Comparison of ENCODE assay signal across 8 cellular contexts in genomic region chr1:192809286-192810252, GRCh38. TPM values are rescaled to one million over a fixed set of nuclear protein-coding genes. Genes with fewer than 3 reads are reported as not detected.
DNase-seq lines count a peak whose midpoint lies in the region; ATAC-seq, FAIRE-seq and TF ChIP-seq lines count a peak whose summit lies in the region.

No MANE protein-coding gene starts in this region.

- intact Hi-C loops in adrenal gland (cut with DNase I) (loop anchor here (10.0 kb wide), 3 partner anchors 205 to 335 kb away; no protein-coding TSS in a partner anchor), left ventricle myocardium superior (cut with micrococcal nuclease) (loop anchor here (5.0 to 10.0 kb wide), 3 partner anchors 208 to 322 kb away; partner anchors contain the start of gene CDC73)

- ATAC-seq in left ventricle myocardium superior (peak; percentile 23), HG02870 (IDR thresholded peaks at IDR 0.05; ENCODE audit: unreplicated experiment) (no peak)

- no peak for FAIRE-seq in HTR-8/SVneo (lab: Jason Lieb, UNC)

- H3K36me3 ChIP-seq in adrenal gland (replicated peaks in 1 of 2) = peaks cover 0 to 19% of the 10 kb centered on the region in 2 donors

- no peaks in the 10 kb centered on the region for H3K9me3 ChIP-seq in adrenal gland (replicated peaks in 1 of 3)

- peaks cover 9 to 35% of the 10 kb centered on the region in 2 donors for H3K4me1 ChIP-seq in adrenal gland (replicated peaks in 1 of 2)

- no peaks in the 10 kb centered on the region for H3K27me3 ChIP-seq in adrenal gland

- POLR2A ChIA-PET in RWPE1 (lab: Yijun Ruan, JAX; ENCODE audit: low non-redundant PET) = no interaction called here

- H3K4me3 ChIP-seq in adrenal gland = peak overlapping the region; percentile 17 to 95 (median 69)

- no peak for TF ChIP-seq POLR2A in adrenal gland (IDR thresholded peaks at IDR 0.05)

- H3K27ac ChIP-seq in RWPE1 (peak overlapping the region; percentile 64), adrenal gland (peak overlapping the region; percentile 81 to 97 (median 91))

- 8 to 15% (median 11%) methylated on average over 26 of the region's 26 CpGs for WGBS in adrenal gland, 4 donors

- CTCF ChIA-PET in RWPE1 (lab: Yijun Ruan, JAX) = interaction anchor here (0.5 to 4.6 kb wide), 10 partner anchors 50 to 546 kb away, joined by 3 to 28 read pairs (median 4); no protein-coding TSS in a partner anchor

- no peak for TF ChIP-seq CTCF in RWPE1 (conservative IDR thresholded peaks at IDR 0.05; ENCODE audit: low read depth)
- peak in 1 of 6 experiments; percentile 10 for TF ChIP-seq CTCF in adrenal gland (IDR thresholded peaks at IDR 0.05)

- DNase-seq in D341Med (ENCODE audit: low spot score) (peak; percentile 43), HTR-8/SVneo (ENCODE audit: insufficient read length, low spot score) (peak; percentile 27), RWPE1 (ENCODE audit: low spot score) (peak; percentile 38), adrenal gland (peak in 6 of 7 donors; percentile 44 to 81 (median 68)), left ventricle myocardium superior (peak; percentile 49), putamen (ENCODE audit: low spot score) (peak; percentile 52), GDM1 (lab: John Stamatoyannopoulos, UW) (no peak)

RNA-seq across cellular contexts. Expression of gene RGS2, which starts 0.7 kb away (rescaled TPM):
- 100 to 1,000 TPM in 7 of 8 donors, 10 to 100 TPM in 1; 99.2 to 366 (median 140) TPM for total RNA-seq in adrenal gland
- 100 to 1,000 TPM; 329 to 476 (median 459) TPM for polyA plus RNA-seq in adrenal gland
- total RNA-seq in left ventricle myocardium superior = 17.1 TPM
